17 cellular contexts compared by ENCODE assay signal in the genomic region with DNA sequence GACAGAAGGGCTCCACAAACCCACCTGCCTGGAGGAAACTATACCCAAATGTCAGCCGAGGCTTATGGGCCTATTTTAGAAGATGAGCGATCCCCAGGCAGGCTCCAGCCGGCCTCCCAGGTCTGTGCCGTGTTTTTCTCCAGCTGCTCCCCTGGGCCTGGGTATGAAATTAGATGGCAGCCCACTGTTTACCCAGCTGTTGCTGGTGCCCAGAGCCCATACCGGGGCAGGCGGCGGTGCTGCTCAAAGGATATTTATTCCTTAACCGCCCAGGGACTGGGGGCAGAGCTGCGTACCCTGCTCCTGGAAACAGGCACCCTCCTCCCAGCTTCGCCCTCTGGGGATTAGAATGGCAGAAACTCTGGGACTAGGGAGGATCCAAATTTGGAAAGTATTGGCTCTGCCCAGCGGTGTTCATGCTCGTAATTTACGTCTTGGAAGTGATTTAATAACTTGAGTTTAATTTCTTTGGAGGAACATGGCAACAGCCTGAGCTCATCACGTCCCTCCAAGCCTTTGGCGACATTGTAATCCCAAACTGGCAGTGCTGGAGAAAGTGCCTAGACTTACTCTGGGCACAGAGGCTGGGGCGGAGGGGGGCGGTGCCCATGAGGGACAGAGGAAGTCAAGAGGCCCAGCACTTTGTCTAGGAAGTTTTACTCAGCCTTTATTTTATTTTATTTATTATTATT.
A peak's percentile ranks its signal among the peaks of the same experiment; 100 is the strongest.
DNase-seq lines count a peak whose midpoint lies in the region; ATAC-seq, FAIRE-seq and TF ChIP-seq lines count a peak whose summit lies in the region.
"Had no signal": no experiment of that assay in that cellular context is flagged by ENCODE, and none has a peak within 500 bp of the region (broad histone marks: within the 10 kb centered on the region; RNA-seq: fewer than 3 reads in every experiment).

No MANE protein-coding gene starts in this region.

- no peak overlapping the region for H2BK120ac ChIP-seq in mesenchymal stem cell (ENCODE audit: low read depth, low read length)

- H4K8ac ChIP-seq in mesenchymal stem cell (ENCODE audit: low read length): no peak overlapping the region

- H3K4me3 ChIP-seq in psoas muscle (no peak overlapping the region), mesenchymal stem cell (ENCODE audit: insufficient read depth in 1 of 2, low read depth in 1 of 2, low read length in 2 of 2) (no peak overlapping the region)
- H3K4me3 ChIP-seq: left ventricle myocardium inferior, PC-9 had no signal

- H3K79me1 ChIP-seq in mesenchymal stem cell (replicated peaks; ENCODE audit: low read length, poor library complexity, severe bottlenecking): peaks cover 2% of the 10 kb centered on the region

- H3K27ac ChIP-seq in psoas muscle: peak overlapping the region; percentile 78
- H3K27ac ChIP-seq in mesenchymal stem cell (ENCODE audit: low read length, poor library complexity, severe bottlenecking): no peak overlapping the region
- H3K27ac ChIP-seq: left ventricle myocardium inferior, PC-9 had no signal

- peak; percentile 53 to 81 (median 74) for ATAC-seq in psoas muscle
- ATAC-seq: naive thymus-derived CD4-positive, alpha-beta T cell had no signal

- no peak overlapping the region for H3K23ac ChIP-seq in mesenchymal stem cell (ENCODE audit: low read length in 2 of 2)

- no peak for FAIRE-seq in GM19239 (lab: Jason Lieb, UNC)

- no peak overlapping the region for H4K91ac ChIP-seq in mesenchymal stem cell (ENCODE audit: low read length)

- 43 to 63% (median 47%) methylated on average over 17 of the region's 17 CpGs for WGBS in psoas muscle, 3 donors
- 96% methylated on average over 15 of the region's 17 CpGs for WGBS in mesenchymal stem cell

- TF ChIP-seq CTCF in psoas muscle (IDR thresholded peaks at IDR 0.05): no peak

- H3K36me3 ChIP-seq in psoas muscle (ENCODE audit: insufficient read depth in 1 of 2, low read depth in 1 of 2): no peaks in the 10 kb centered on the region
- peaks cover 10 to 16% of the 10 kb centered on the region in 2 experiments for H3K36me3 ChIP-seq in mesenchymal stem cell (ENCODE audit: control insufficient read depth in 1 of 2, insufficient read depth in 2 of 2, low read depth in 1 of 2, low read length in 2 of 2)
- H3K36me3 ChIP-seq: left ventricle myocardium inferior had no signal

- H3K9ac ChIP-seq in mesenchymal stem cell (ENCODE audit: low read length): no peak overlapping the region

- H2BK5ac ChIP-seq in mesenchymal stem cell (ENCODE audit: low read depth, low read length, poor library complexity, severe bottlenecking): no peak overlapping the region

- peak; percentile 93 for DNase-seq in DMS 273 (lab: John Stamatoyannopoulos, UW; ENCODE audit: unreplicated experiment)
- peak; percentile 92 for DNase-seq in NCI-H1694 treated with DMSO at 0.1 percent for 48 hours (lab: John Stamatoyannopoulos, UW)
- DNase-seq in SHP77 (lab: John Stamatoyannopoulos, UW): peak; percentile 88 to 94
- DNase-seq in psoas muscle: peak in 1 of 2 donors; percentile 79
- DNase-seq in mesenchymal stem cell: no peak
- no peak for DNase-seq in GM19240 (ENCODE audit: insufficient read length, low spot score)
- DNase-seq in GM19239 (ENCODE audit: insufficient read length, low spot score): no peak
- no peak for DNase-seq in NCI-H2227 (lab: John Stamatoyannopoulos, UW; ENCODE audit: unreplicated experiment)
- DNase-seq: activated gamma-delta T cell treated with Interleukin-2 at 50 U/mL for 16 hours; HCEC 1CT; left ventricle myocardium inferior; naive thymus-derived CD4-positive, alpha-beta T cell; NCI-H1048; PC-9; retina; stimulated activated CD4-positive, alpha-beta T cell treated with anti-CD3 and anti-CD28 coated beads, Interleukin-4, amount 100 ng/mL, for 1 hour; SW 1271 had no signal

- H2AFZ ChIP-seq in mesenchymal stem cell (ENCODE audit: low read depth, low read length): no peak overlapping the region
- H2AFZ ChIP-seq: PC-9 had no signal

- H3K9me3 ChIP-seq in psoas muscle (no peaks in the 10 kb centered on the region), mesenchymal stem cell (ENCODE audit: control insufficient read depth, low read length) (no peaks in the 10 kb centered on the region)
- H3K9me3 ChIP-seq: left ventricle myocardium inferior had no signal

- no peak overlapping the region for H3K18ac ChIP-seq in mesenchymal stem cell (ENCODE audit: low read depth in 1 of 2, low read length in 2 of 2)

- no peak overlapping the region for H2BK15ac ChIP-seq in mesenchymal stem cell (ENCODE audit: low read depth, poor library complexity, severe bottlenecking)

- H3K4me1 ChIP-seq in psoas muscle (peaks cover 21% of the 10 kb centered on the region), mesenchymal stem cell (ENCODE audit: control insufficient read depth, insufficient read depth, low read depth, low read length) (no peaks in the 10 kb centered on the region)

- H3K4me2 ChIP-seq in mesenchymal stem cell (ENCODE audit: low read length, poor library complexity, severe bottlenecking): no peak overlapping the region
- H3K4me2 ChIP-seq: PC-9 had no signal

- H3K27me3 ChIP-seq in psoas muscle (ENCODE audit: insufficient read depth in 3 of 3, low read length in 2 of 3) (no peaks in the 10 kb centered on the region), mesenchymal stem cell (ENCODE audit: control insufficient read depth in 1 of 2, insufficient read depth in 1 of 2, low read length in 2 of 2) (no peaks in the 10 kb centered on the region)

- intact Hi-C loops in psoas muscle (cut with DNase I): loop anchor here in 1 of 2 donors (10.0 kb wide), 1 partner anchor 159 kb away; no protein-coding TSS in a partner anchor

- no peak overlapping the region for H3K4ac ChIP-seq in mesenchymal stem cell (ENCODE audit: low read depth in 1 of 2, low read length in 2 of 2)

- H2AK5ac ChIP-seq in mesenchymal stem cell (ENCODE audit: low read length, severe bottlenecking): no peak overlapping the region

- no peak overlapping the region for H2BK12ac ChIP-seq in mesenchymal stem cell (ENCODE audit: low read length in 2 of 2)

- no peak overlapping the region for H3K14ac ChIP-seq in mesenchymal stem cell (ENCODE audit: low read length in 2 of 2)

Comparison
In these comparisons a context has a peak if more than half of its experiments do, and no peak if none do; other contexts are left out.
1. DNase-seq: peak in DMS 273 (single experiment), NCI-H1694 treated with DMSO at 0.1 percent for 48 hours (single experiment) and SHP77 (2 of 2); none in mesenchymal stem cell (single experiment), GM19240 (single experiment), GM19239 (single experiment) and NCI-H2227 (single experiment).